24 cellular contexts compared by ENCODE assay signal in the genomic region with DNA sequence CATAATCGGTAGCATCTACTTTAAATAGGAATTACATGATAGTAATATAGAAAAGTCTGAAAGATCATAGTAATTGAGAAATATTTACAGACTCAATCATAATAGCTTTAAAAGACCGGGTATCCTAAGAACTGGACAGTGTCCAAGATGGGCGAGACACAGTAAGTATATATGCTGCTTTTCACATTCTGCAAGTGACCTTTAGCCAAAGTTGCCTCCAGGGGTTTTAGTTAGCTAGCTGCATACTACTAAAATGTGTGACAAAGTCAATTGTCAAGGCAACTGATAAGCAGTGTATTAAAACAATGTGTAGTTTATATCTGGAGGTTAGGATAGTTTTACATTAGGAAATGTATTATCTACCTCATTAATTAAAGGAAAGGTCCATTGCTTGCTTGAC. TPM values are rescaled to one million over a fixed set of nuclear protein-coding genes. Genes with fewer than 3 reads are reported as not detected.
DNase-seq lines count a peak whose midpoint lies in the region; ATAC-seq, FAIRE-seq and TF ChIP-seq lines count a peak whose summit lies in the region.
"Had no signal": no experiment of that assay in that cellular context is flagged by ENCODE, and none has a peak within 500 bp of the region (broad histone marks: within the 10 kb centered on the region; RNA-seq: fewer than 3 reads in every experiment).

No MANE protein-coding gene starts in this region.

- no peak overlapping the region for H3K27ac ChIP-seq in small intestine (ENCODE audit: low read depth in 1 of 2, low read length in 1 of 2)
- H3K27ac ChIP-seq: A549, ascending aorta, BLaER1, colonic mucosa, heart left ventricle, uterus had no signal

- H3K4me3 Mint-ChIP-seq in activated naive CD4-positive, alpha-beta T cell treated with anti-CD3 and anti-CD28 coated beads, Interleukin-2, amount 50 U/mL, for 24 hours = no peak overlapping the region
- no peak overlapping the region for H3K4me3 Mint-ChIP-seq in activated naive CD4-positive, alpha-beta T cell treated with anti-CD3 and anti-CD28 coated beads, Interleukin-2, amount 10 ng/mL, durations not matched to agents 7 days and 5 days

- no peak for ATAC-seq in GM18867 (IDR thresholded peaks at IDR 0.05; ENCODE audit: unreplicated experiment)
- no peak for ATAC-seq in HG02852 (IDR thresholded peaks at IDR 0.05; ENCODE audit: unreplicated experiment)

- CTCF ChIA-PET in activated naive CD4-positive, alpha-beta T cell treated with anti-CD3 and anti-CD28 coated beads, Interleukin-2, amount 10 ng/mL, durations not matched to agents 7 days and 5 days (lab: Charles Lee) = no interaction called here

- H3K9me3 Mint-ChIP-seq in activated naive CD4-positive, alpha-beta T cell treated with anti-CD3 and anti-CD28 coated beads, Interleukin-2, amount 50 U/mL, for 24 hours = no peaks in the 10 kb centered on the region
- no peaks in the 10 kb centered on the region for H3K9me3 Mint-ChIP-seq in activated naive CD4-positive, alpha-beta T cell treated with anti-CD3 and anti-CD28 coated beads, Interleukin-2, amount 10 ng/mL, durations not matched to agents 7 days and 5 days

- H3K27me3 ChIP-seq in small intestine (ENCODE audit: control insufficient read depth in 2 of 2, insufficient read depth in 2 of 2, low read length in 2 of 2) = no peaks in the 10 kb centered on the region
- H3K27me3 ChIP-seq: ascending aorta, BLaER1, colonic mucosa, heart left ventricle, uterus had no signal

- H3K36me3 ChIP-seq in small intestine (ENCODE audit: control insufficient read depth in 2 of 2, insufficient read depth in 2 of 2, low read length in 2 of 2) = peaks cover 0 to 5% of the 10 kb centered on the region in 2 donors
- H3K36me3 ChIP-seq: colonic mucosa, uterus had no signal

- peaks cover 4% of the 10 kb centered on the region for H3K36me3 Mint-ChIP-seq in activated naive CD4-positive, alpha-beta T cell treated with anti-CD3 and anti-CD28 coated beads, Interleukin-2, amount 50 U/mL, for 24 hours
- H3K36me3 Mint-ChIP-seq in activated naive CD4-positive, alpha-beta T cell treated with anti-CD3 and anti-CD28 coated beads, Interleukin-2, amount 10 ng/mL, durations not matched to agents 7 days and 5 days = peaks cover 36% of the 10 kb centered on the region

- H3K9me3 ChIP-seq in small intestine (ENCODE audit: control insufficient read depth, low read depth) = no peaks in the 10 kb centered on the region
- H3K9me3 ChIP-seq: A549, ascending aorta, BLaER1, colonic mucosa, heart left ventricle, uterus had no signal

- H3K27ac Mint-ChIP-seq in activated naive CD4-positive, alpha-beta T cell treated with anti-CD3 and anti-CD28 coated beads, Interleukin-2, amount 50 U/mL, for 24 hours = peak overlapping the region; percentile 5
- no peak overlapping the region for H3K27ac Mint-ChIP-seq in activated naive CD4-positive, alpha-beta T cell treated with anti-CD3 and anti-CD28 coated beads, Interleukin-2, amount 10 ng/mL, durations not matched to agents 7 days and 5 days

- H3K27me3 Mint-ChIP-seq in activated naive CD4-positive, alpha-beta T cell treated with anti-CD3 and anti-CD28 coated beads, Interleukin-2, amount 50 U/mL, for 24 hours = no peaks in the 10 kb centered on the region
- H3K27me3 Mint-ChIP-seq in activated naive CD4-positive, alpha-beta T cell treated with anti-CD3 and anti-CD28 coated beads, Interleukin-2, amount 10 ng/mL, durations not matched to agents 7 days and 5 days = no peaks in the 10 kb centered on the region

- H3K4me3 ChIP-seq in fibroblast of the aortic adventitia (ENCODE audit: low read depth, low read length) (no peak overlapping the region), small intestine (ENCODE audit: low read depth in 1 of 2, low read length in 2 of 2) (no peak overlapping the region)
- H3K4me3 ChIP-seq: A549, ascending aorta, BLaER1, colonic mucosa, heart left ventricle, uterus had no signal

- FAIRE-seq in small intestine (lab: Jason Lieb, UNC) = no peak
- FAIRE-seq: A549, HTR-8/SVneo had no signal

- H3K4me1 Mint-ChIP-seq in activated naive CD4-positive, alpha-beta T cell treated with anti-CD3 and anti-CD28 coated beads, Interleukin-2, amount 50 U/mL, for 24 hours = peaks cover 3% of the 10 kb centered on the region
- H3K4me1 Mint-ChIP-seq in activated naive CD4-positive, alpha-beta T cell treated with anti-CD3 and anti-CD28 coated beads, Interleukin-2, amount 10 ng/mL, durations not matched to agents 7 days and 5 days = no peaks in the 10 kb centered on the region

- no peak for DNase-seq in activated naive CD4-positive, alpha-beta T cell treated with anti-CD3 and anti-CD28 coated beads, Interleukin-2, amount 10 ng/mL, durations not matched to agents 7 days and 5 days
- peak; percentile 57 for DNase-seq in RPMI7951 (ENCODE audit: low read depth)
- peak; percentile 28 for DNase-seq in fibroblast of the aortic adventitia (ENCODE audit: low read depth)
- DNase-seq in small intestine = peak; percentile 14
- DNase-seq in NCI-H524 (lab: John Stamatoyannopoulos, UW) = no peak
- DNase-seq: activated CD4-positive, alpha-beta T cell treated with anti-CD3 and anti-CD28 coated beads for 1 hour; activated naive CD4-positive, alpha-beta T cell treated with anti-CD3 and anti-CD28 coated beads, Interleukin-2, amount 50 U/mL, for 16 hours; activated T-cell treated with anti-CD3 and anti-CD28 coated beads, Interleukin-2, amount 50 U/mL, for 48 hours; Calu3; colonic mucosa; GDM1; heart left ventricle; NCI-H1105; NCI-H2029 treated with DMSO at 0.1 percent for 48 hours; NCI-H510A; retina; uterus had no signal

- TF ChIP-seq CTCF in fibroblast of the aortic adventitia (IDR thresholded peaks at IDR 0.05; ENCODE audit: insufficient read depth, low read length) = no peak

- 28 to 64% (median 37%) methylated on average over 3 of the region's 3 CpGs for WGBS in small intestine, 3 donors

- no peaks in the 10 kb centered on the region for H3K4me1 ChIP-seq in small intestine (ENCODE audit: control insufficient read depth in 2 of 2, insufficient read depth in 1 of 2, low read depth in 1 of 2, low read length in 1 of 2)
- H3K4me1 ChIP-seq: ascending aorta, BLaER1, colonic mucosa, uterus had no signal

RNA-seq across cellular contexts. Expression of a gene that starts 24.6 kb away (rescaled TPM):
- 16.6 and 22.5 TPM in 2 replicates for total RNA-seq in RPMI7951 (2014; rRNA removed; shearing (Covaris generic))
- 23.0 and 33.0 TPM in 2 replicates for total RNA-seq in fibroblast of the aortic adventitia (ENCODE audit: low replicate concordance)
- polyA plus RNA-seq in small intestine = 10 to 100 TPM; 12.1 to 31.5 (median 14.9) TPM

Comparison
In these comparisons a context has a peak if more than half of its experiments do, and no peak if none do; other contexts are left out.
1. DNase-seq: peak in RPMI7951 (single experiment), fibroblast of the aortic adventitia (single experiment) and small intestine (single experiment); none in activated naive CD4-positive, alpha-beta T cell treated with anti-CD3 and anti-CD28 coated beads, Interleukin-2, amount 10 ng/mL, durations not matched to agents 7 days and 5 days (single experiment) and NCI-H524 (0 of 2).